In genomic region chr4:152807294-152807829, GRCh38 we compare ENCODE assay signal across 11 cellular contexts. TPM values are rescaled to one million over a fixed set of nuclear protein-coding genes. Genes with fewer than 3 reads are reported as not detected.
DNase-seq lines count a peak whose midpoint lies in the region; ATAC-seq and TF ChIP-seq lines count a peak whose summit lies in the region.
"Had no signal": no experiment of that assay in that cellular context is flagged by ENCODE, and none has a peak within 500 bp of the region (broad histone marks: within the 10 kb centered on the region; RNA-seq: fewer than 3 reads in every experiment).

No MANE protein-coding gene starts in this region.

- DNase-seq in activated naive CD4-positive, alpha-beta T cell treated with anti-CD3 and anti-CD28 coated beads, Interleukin-2, amount 50 U/mL, for 72 hours (ENCODE audit: low spot score in 2 of 2): no peak
- DNase-seq in activated naive CD4-positive, alpha-beta T cell (lab: John Stamatoyannopoulos, UW): no peak
- DNase-seq in PC-3 (peak; percentile 45), occipital lobe (lab: John Stamatoyannopoulos, UW) (no peak), lower leg skin (ENCODE audit: low spot score in 2 of 2) (no peak)
- DNase-seq in central memory CD4-positive, alpha-beta T cell: peak; percentile 1
- DNase-seq in stimulated activated naive CD8-positive, alpha-beta T cell treated with anti-CD3 and anti-CD28 coated beads, Interleukin-15, amount 100 ng/mL, for 72 hours: no peak
- DNase-seq: amniotic stem cell, left ventricle myocardium superior, NCI-H1092 had no signal

- TF ChIP-seq CTCF in PC-3 (conservative IDR thresholded peaks at IDR 0.05; ENCODE audit: low read depth, low read length) (no peak), lower leg skin (IDR thresholded peaks at IDR 0.05) (no peak)

- no peak for TF ChIP-seq POLR2A in lower leg skin (IDR thresholded peaks at IDR 0.05)

- POLR2A ChIA-PET in PC-3 (lab: Charles Lee; ENCODE audit: unreplicated experiment): no interaction called here

- H3K4me1 ChIP-seq in PC-3 (ENCODE audit: insufficient read depth, low read length): peaks cover 7% of the 10 kb centered on the region

- no peak overlapping the region for H3K4me2 ChIP-seq in PC-3 (ENCODE audit: low read length)

- H3K36me3 Mint-ChIP-seq in activated naive CD4-positive, alpha-beta T cell treated with anti-CD3 and anti-CD28 coated beads, Interleukin-2, amount 50 U/mL, for 72 hours: peaks cover 10 to 35% of the 10 kb centered on the region in 2 donors

- peaks cover 53% of the 10 kb centered on the region for H3K79me2 ChIP-seq in PC-3 (ENCODE audit: low read length)

- H3K4me3 ChIP-seq in PC-3 (ENCODE audit: low read length) (no peak overlapping the region), lower leg skin (ENCODE audit: low read depth, poor library complexity, severe bottlenecking) (no peak overlapping the region)

- no TSS peak for BruUV-seq in PC-3 (replicated peaks; lab: Mats Ljungman, UMichigan)

- H3K4me3 Mint-ChIP-seq in stimulated activated naive CD8-positive, alpha-beta T cell treated with anti-CD3 and anti-CD28 coated beads, Interleukin-15, amount 100 ng/mL, for 72 hours: peak overlapping the region; percentile 47 to 68

- H3K27me3 ChIP-seq in PC-3 (ENCODE audit: low read length): no peaks in the 10 kb centered on the region

- ATAC-seq in activated naive CD4-positive, alpha-beta T cell treated with anti-CD3 and anti-CD28 coated beads, Interleukin-2, amount 50 U/mL, for 72 hours: peak; percentile 85 to 87
- ATAC-seq in PC-3 (peak; percentile 68), HG03159 (IDR thresholded peaks at IDR 0.05; ENCODE audit: unreplicated experiment) (no peak)
- ATAC-seq in stimulated activated naive CD8-positive, alpha-beta T cell treated with anti-CD3 and anti-CD28 coated beads, Interleukin-15, amount 100 ng/mL, for 72 hours: peak; percentile 96
- ATAC-seq: left ventricle myocardium superior had no signal

- H4K20me1 ChIP-seq in PC-3 (ENCODE audit: low read length): 0 out of 2 replicates have a peak, but pooled peaks cover 6% of the 10 kb centered on the region

- 77 to 78% methylated on average over 3 of the region's 3 CpGs for WGBS in lower leg skin, 2 donors

- intact Hi-C loops in PC-3 (cut with micrococcal nuclease): no loop called here
- intact Hi-C loops in lower leg skin (cut with DNase I; ENCODE audit: low total_unique reads): no loop called here

- H3F3A ChIP-seq in PC-3 (ENCODE audit: low read length, unreplicated experiment): no peaks in the 10 kb centered on the region

- no peaks in the 10 kb centered on the region for H3K36me3 ChIP-seq in PC-3 (ENCODE audit: low read depth, low read length)

- no peaks in the 10 kb centered on the region for H3K9me2 ChIP-seq in PC-3 (replicated peaks; ENCODE audit: low read length)

- H3K9me3 Mint-ChIP-seq in activated naive CD4-positive, alpha-beta T cell treated with anti-CD3 and anti-CD28 coated beads, Interleukin-2, amount 50 U/mL, for 72 hours: peaks cover 3 to 9% of the 10 kb centered on the region in 2 donors
- peaks cover 5 to 16% of the 10 kb centered on the region in 2 donors for H3K9me3 Mint-ChIP-seq in stimulated activated naive CD8-positive, alpha-beta T cell treated with anti-CD3 and anti-CD28 coated beads, Interleukin-15, amount 100 ng/mL, for 72 hours

- peaks cover 27% of the 10 kb centered on the region for H3K4me1 Mint-ChIP-seq in stimulated activated naive CD8-positive, alpha-beta T cell treated with anti-CD3 and anti-CD28 coated beads, Interleukin-15, amount 100 ng/mL, for 72 hours

- no peak overlapping the region for H3K9ac ChIP-seq in PC-3 (ENCODE audit: low read length)

- H3K9me3 ChIP-seq in PC-3 (ENCODE audit: low read length): no peaks in the 10 kb centered on the region

- no peak overlapping the region for H2AFZ ChIP-seq in PC-3 (ENCODE audit: low read length)

- CTCF ChIA-PET in PC-3 (lab: Charles Lee): no interaction called here

- no peak overlapping the region for H3K27ac ChIP-seq in PC-3 (ENCODE audit: low read length)

- H3K27me3 Mint-ChIP-seq in stimulated activated naive CD8-positive, alpha-beta T cell treated with anti-CD3 and anti-CD28 coated beads, Interleukin-15, amount 100 ng/mL, for 72 hours: no peaks in the 10 kb centered on the region

- no peak overlapping the region for H3K27ac Mint-ChIP-seq in activated naive CD4-positive, alpha-beta T cell treated with anti-CD3 and anti-CD28 coated beads, Interleukin-2, amount 50 U/mL, for 72 hours
- H3K27ac Mint-ChIP-seq in stimulated activated naive CD8-positive, alpha-beta T cell treated with anti-CD3 and anti-CD28 coated beads, Interleukin-15, amount 100 ng/mL, for 72 hours: peak overlapping the region in 1 of 2 donors; percentile 72

RNA-seq across cellular contexts. Expression of gene ARFIP1, which starts 27.6 kb away (rescaled TPM):
- 10 to 100 TPM in 1 of 2 donors, 1 to 10 TPM in 1; 9.0 to 12.1 TPM for total RNA-seq in activated naive CD4-positive, alpha-beta T cell treated with anti-CD3 and anti-CD28 coated beads, Interleukin-2, amount 50 U/mL, for 72 hours
- 23.5 and 28.1 TPM in 2 replicates for total RNA-seq in PC-3 (2014; rRNA removed)
- total RNA-seq in occipital lobe: 46.8 TPM
- 10 to 100 TPM; 21.3 to 36.1 (median 33.2) TPM for total RNA-seq in lower leg skin

RNA-seq across cellular contexts. Expression of gene TIGD4, which starts 27.8 kb away (rescaled TPM):
- total RNA-seq in activated naive CD4-positive, alpha-beta T cell treated with anti-CD3 and anti-CD28 coated beads, Interleukin-2, amount 50 U/mL, for 72 hours: under 1 TPM in 1 of 2 donors, not detected in 1; 0.23 TPM
- 0.07 TPM in 1 of 2 replicates, not detected in the other for total RNA-seq in PC-3 (2014; rRNA removed)
- total RNA-seq in occipital lobe: 2.7 TPM
- under 1 TPM in 3 of 4 donors, not detected in 1; 0.10 to 0.36 (median 0.27) TPM for total RNA-seq in lower leg skin

Comparison
In these comparisons a context has a peak if more than half of its experiments do, and no peak if none do; other contexts are left out.
1. DNase-seq: peak in PC-3 (single experiment) and central memory CD4-positive, alpha-beta T cell (single experiment); none in activated naive CD4-positive, alpha-beta T cell treated with anti-CD3 and anti-CD28 coated beads, Interleukin-2, amount 50 U/mL, for 72 hours (0 of 2), activated naive CD4-positive, alpha-beta T cell (0 of 4), stimulated activated naive CD8-positive, alpha-beta T cell treated with anti-CD3 and anti-CD28 coated beads, Interleukin-15, amount 100 ng/mL, for 72 hours (0 of 2), occipital lobe (single experiment) and lower leg skin (0 of 2).